ENCODE assay signal across 1 cellular context in genomic region chr3:51670053-51670666, GRCh38.
TF ChIP-seq lines count a peak whose summit lies in the region.

No MANE protein-coding gene starts in this region.

TF ChIP-seq in H1, 55 proteins besides CTCF, POLR2A, EP300 and RAD21:
- TF ChIP-seq, protein P1, sequence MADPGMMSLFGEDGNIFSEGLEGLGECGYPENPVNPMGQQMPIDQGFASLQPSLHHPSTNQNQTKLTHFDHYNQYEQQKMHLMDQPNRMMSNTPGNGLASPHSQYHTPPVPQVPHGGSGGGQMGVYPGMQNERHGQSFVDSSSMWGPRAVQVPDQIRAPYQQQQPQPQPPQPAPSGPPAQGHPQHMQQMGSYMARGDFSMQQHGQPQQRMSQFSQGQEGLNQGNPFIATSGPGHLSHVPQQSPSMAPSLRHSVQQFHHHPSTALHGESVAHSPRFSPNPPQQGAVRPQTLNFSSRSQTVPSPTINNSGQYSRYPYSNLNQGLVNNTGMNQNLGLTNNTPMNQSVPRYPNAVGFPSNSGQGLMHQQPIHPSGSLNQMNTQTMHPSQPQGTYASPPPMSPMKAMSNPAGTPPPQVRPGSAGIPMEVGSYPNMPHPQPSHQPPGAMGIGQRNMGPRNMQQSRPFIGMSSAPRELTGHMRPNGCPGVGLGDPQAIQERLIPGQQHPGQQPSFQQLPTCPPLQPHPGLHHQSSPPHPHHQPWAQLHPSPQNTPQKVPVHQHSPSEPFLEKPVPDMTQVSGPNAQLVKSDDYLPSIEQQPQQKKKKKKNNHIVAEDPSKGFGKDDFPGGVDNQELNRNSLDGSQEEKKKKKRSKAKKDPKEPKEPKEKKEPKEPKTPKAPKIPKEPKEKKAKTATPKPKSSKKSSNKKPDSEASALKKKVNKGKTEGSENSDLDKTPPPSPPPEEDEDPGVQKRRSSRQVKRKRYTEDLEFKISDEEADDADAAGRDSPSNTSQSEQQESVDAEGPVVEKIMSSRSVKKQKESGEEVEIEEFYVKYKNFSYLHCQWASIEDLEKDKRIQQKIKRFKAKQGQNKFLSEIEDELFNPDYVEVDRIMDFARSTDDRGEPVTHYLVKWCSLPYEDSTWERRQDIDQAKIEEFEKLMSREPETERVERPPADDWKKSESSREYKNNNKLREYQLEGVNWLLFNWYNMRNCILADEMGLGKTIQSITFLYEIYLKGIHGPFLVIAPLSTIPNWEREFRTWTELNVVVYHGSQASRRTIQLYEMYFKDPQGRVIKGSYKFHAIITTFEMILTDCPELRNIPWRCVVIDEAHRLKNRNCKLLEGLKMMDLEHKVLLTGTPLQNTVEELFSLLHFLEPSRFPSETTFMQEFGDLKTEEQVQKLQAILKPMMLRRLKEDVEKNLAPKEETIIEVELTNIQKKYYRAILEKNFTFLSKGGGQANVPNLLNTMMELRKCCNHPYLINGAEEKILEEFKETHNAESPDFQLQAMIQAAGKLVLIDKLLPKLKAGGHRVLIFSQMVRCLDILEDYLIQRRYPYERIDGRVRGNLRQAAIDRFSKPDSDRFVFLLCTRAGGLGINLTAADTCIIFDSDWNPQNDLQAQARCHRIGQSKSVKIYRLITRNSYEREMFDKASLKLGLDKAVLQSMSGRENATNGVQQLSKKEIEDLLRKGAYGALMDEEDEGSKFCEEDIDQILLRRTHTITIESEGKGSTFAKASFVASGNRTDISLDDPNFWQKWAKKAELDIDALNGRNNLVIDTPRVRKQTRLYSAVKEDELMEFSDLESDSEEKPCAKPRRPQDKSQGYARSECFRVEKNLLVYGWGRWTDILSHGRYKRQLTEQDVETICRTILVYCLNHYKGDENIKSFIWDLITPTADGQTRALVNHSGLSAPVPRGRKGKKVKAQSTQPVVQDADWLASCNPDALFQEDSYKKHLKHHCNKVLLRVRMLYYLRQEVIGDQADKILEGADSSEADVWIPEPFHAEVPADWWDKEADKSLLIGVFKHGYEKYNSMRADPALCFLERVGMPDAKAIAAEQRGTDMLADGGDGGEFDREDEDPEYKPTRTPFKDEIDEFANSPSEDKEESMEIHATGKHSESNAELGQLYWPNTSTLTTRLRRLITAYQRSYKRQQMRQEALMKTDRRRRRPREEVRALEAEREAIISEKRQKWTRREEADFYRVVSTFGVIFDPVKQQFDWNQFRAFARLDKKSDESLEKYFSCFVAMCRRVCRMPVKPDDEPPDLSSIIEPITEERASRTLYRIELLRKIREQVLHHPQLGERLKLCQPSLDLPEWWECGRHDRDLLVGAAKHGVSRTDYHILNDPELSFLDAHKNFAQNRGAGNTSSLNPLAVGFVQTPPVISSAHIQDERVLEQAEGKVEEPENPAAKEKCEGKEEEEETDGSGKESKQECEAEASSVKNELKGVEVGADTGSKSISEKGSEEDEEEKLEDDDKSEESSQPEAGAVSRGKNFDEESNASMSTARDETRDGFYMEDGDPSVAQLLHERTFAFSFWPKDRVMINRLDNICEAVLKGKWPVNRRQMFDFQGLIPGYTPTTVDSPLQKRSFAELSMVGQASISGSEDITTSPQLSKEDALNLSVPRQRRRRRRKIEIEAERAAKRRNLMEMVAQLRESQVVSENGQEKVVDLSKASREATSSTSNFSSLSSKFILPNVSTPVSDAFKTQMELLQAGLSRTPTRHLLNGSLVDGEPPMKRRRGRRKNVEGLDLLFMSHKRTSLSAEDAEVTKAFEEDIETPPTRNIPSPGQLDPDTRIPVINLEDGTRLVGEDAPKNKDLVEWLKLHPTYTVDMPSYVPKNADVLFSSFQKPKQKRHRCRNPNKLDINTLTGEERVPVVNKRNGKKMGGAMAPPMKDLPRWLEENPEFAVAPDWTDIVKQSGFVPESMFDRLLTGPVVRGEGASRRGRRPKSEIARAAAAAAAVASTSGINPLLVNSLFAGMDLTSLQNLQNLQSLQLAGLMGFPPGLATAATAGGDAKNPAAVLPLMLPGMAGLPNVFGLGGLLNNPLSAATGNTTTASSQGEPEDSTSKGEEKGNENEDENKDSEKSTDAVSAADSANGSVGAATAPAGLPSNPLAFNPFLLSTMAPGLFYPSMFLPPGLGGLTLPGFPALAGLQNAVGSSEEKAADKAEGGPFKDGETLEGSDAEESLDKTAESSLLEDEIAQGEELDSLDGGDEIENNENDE (IDR thresholded peaks at IDR 0.05; ENCODE audit: insufficient replicate concordance, low read length) = no peak
- TF ChIP-seq POU5F1 (IDR thresholded peaks at IDR 0.05; ENCODE audit: low read depth, low read length) = no peak
- TF ChIP-seq KDM1A (IDR thresholded peaks at IDR 0.05; ENCODE audit: borderline replicate concordance, low read length) = no peak
- no peak for TF ChIP-seq MAX (IDR thresholded peaks at IDR 0.05)
- no peak for TF ChIP-seq SUZ12 (IDR thresholded peaks at IDR 0.05; ENCODE audit: low read length)
- no peak for TF ChIP-seq KDM4A (IDR thresholded peaks at IDR 0.05; ENCODE audit: low read depth, low read length, severe bottlenecking)
- TF ChIP-seq RXRA (IDR thresholded peaks at IDR 0.05; ENCODE audit: insufficient read depth, low read depth, low read length) = no peak
- TF ChIP-seq CEBPB (IDR thresholded peaks at IDR 0.05; ENCODE audit: low read depth, low read length) = no peak
- no peak for TF ChIP-seq CTBP2 (IDR thresholded peaks at IDR 0.05; ENCODE audit: borderline replicate concordance, insufficient read depth, insufficient read length, low read length)
- no peak for TF ChIP-seq EGR1 (IDR thresholded peaks at IDR 0.05; ENCODE audit: borderline replicate concordance, low read depth, low read length)
- no peak for TF ChIP-seq SIX5 (IDR thresholded peaks at IDR 0.05; ENCODE audit: low read depth, low read length)
- no peak for TF ChIP-seq SAP30 (IDR thresholded peaks at IDR 0.05; ENCODE audit: insufficient read depth, insufficient replicate concordance, low read length)
- no peak for TF ChIP-seq GABPA (IDR thresholded peaks at IDR 0.05; ENCODE audit: borderline replicate concordance, insufficient read depth, low read length)
- TF ChIP-seq JUN (IDR thresholded peaks at IDR 0.05; ENCODE audit: low read depth, low read length) = no peak
